In genomic region chr3:59235221-59236012, GRCh38 we compare ENCODE assay signal across 8 cellular contexts.
DNase-seq lines count a peak whose midpoint lies in the region; ATAC-seq, FAIRE-seq and TF ChIP-seq lines count a peak whose summit lies in the region.

No MANE protein-coding gene starts in this region.

- H4K20me1 ChIP-seq in HepG2 (ENCODE audit: insufficient read depth, low read length), result no peaks in the 10 kb centered on the region

- POLR2A ChIA-PET in HepG2 (lab: Yijun Ruan, JAX), result no interaction called here

- H3K36me3 ChIP-seq in left lung (no peaks in the 10 kb centered on the region), HepG2 (replicated peaks in 1 of 2; ENCODE audit: control insufficient read depth in 1 of 2, insufficient read depth in 2 of 2, low read length in 2 of 2) (no peaks in the 10 kb centered on the region)

- no peaks in the 10 kb centered on the region for H3K79me2 ChIP-seq in HepG2 (ENCODE audit: insufficient read depth, low read length)

- CTCF ChIA-PET in HepG2 (lab: Yijun Ruan, JAX; ENCODE audit: low intra/inter-chr PET ratio, low total read pairs), result no interaction called here

- in situ Hi-C loops in GM13977 (cut with MboI; ENCODE audit: low pct_unique_long_range_greater_than_20kb, low sequenced_read_pairs, unreplicated experiment) (no loop called here), HepG2 (cut with HindIII; ENCODE audit: extremely low pct_ligation_motif_present, low pct_unique_long_range_greater_than_20kb) (no loop called here)

- no peak for FAIRE-seq in HepG2 (lab: Jason Lieb, UNC)

- no peaks in the 10 kb centered on the region for H3K27me3 ChIP-seq in left lung
- H3K27me3 ChIP-seq in HepG2 (ENCODE audit: control insufficient read depth in 1 of 2, insufficient read depth in 2 of 2, low read length in 2 of 2), result peaks cover 0 to 9% of the 10 kb centered on the region in 2 experiments; a peak in 2 of 5 replicates

- DNase-seq in GM13977 (ENCODE audit: low spot score) (peak; percentile 20), cerebellar cortex (ENCODE audit: low spot score) (peak; percentile 88), left lung (no peak), NCI-H2196 treated with DMSO at 0.1 percent for 48 hours (lab: John Stamatoyannopoulos, UW; ENCODE audit: unreplicated experiment) (no peak), HepG2 (ENCODE audit: low spot score) (no peak), NCI-H2029 (lab: John Stamatoyannopoulos, UW) (no peak)

- H2AFZ ChIP-seq in HepG2 (ENCODE audit: low read length), result no peak overlapping the region

- H3K27ac ChIP-seq in left lung, result peak overlapping the region in 1 of 2 donors; percentile 65
- H3K27ac ChIP-seq in HepG2 (ENCODE audit: extremely low read length, insufficient read depth, low read length), result no peak overlapping the region

- no peak for TF ChIP-seq RAD21 in HepG2 (CRISPR knock-in tag; IDR thresholded peaks at IDR 0.05)

- H3K9ac ChIP-seq in HepG2 (ENCODE audit: insufficient read depth, low read depth, low read length), result no peak overlapping the region

- TF ChIP-seq CTCF in GM13977 (IDR thresholded peaks at IDR 0.05; ENCODE audit: extremely low read depth, insufficient read depth, missing control alignments), result no peak
- no peak for TF ChIP-seq CTCF in left lung (IDR thresholded peaks at IDR 0.05)
- no peak for TF ChIP-seq CTCF in HepG2 (CRISPR knock-in tag; IDR thresholded peaks at IDR 0.05)

- no TSS peak for BruUV-seq in HepG2 (replicated peaks; lab: Mats Ljungman, UMichigan)

- intact Hi-C loops in left lung (cut with DNase I), result no loop called here
- intact Hi-C loops in HepG2 (cut with micrococcal nuclease; ENCODE audit: unreplicated experiment), result no loop called here

- H3K9me3 ChIP-seq in left lung (peaks cover 0 to 13% of the 10 kb centered on the region in 2 donors), HepG2 (ENCODE audit: low read length) (peaks cover 12% of the 10 kb centered on the region)

- no peak overlapping the region for H3K4me2 ChIP-seq in HepG2 (ENCODE audit: low read depth, low read length)

- WGBS in HepG2 (ENCODE audit: low lambda C conversion rate), result 9% methylated on average over 5 of the region's 5 CpGs

- TF ChIP-seq EP300 in HepG2 (IDR thresholded peaks at IDR 0.05; ENCODE audit: low read depth in 2 of 2, low read length in 2 of 2) (no peak), HepG2 (CRISPR knock-in tag; IDR thresholded peaks at IDR 0.05; ENCODE audit: borderline replicate concordance) (no peak)

- H3K4me3 ChIP-seq in left lung (no peak overlapping the region), HepG2 (replicated peaks in 1 of 3; ENCODE audit: insufficient read depth in 1 of 3, low read depth in 2 of 3, low read length in 3 of 3) (no peak overlapping the region)

- TF ChIP-seq POLR2A in HepG2 (IDR thresholded peaks at IDR 0.05; ENCODE audit: insufficient read depth in 1 of 2, low read depth in 2 of 2, low read length in 2 of 2), result no peak

- ATAC-seq in GM19372 (IDR thresholded peaks at IDR 0.05; ENCODE audit: low read depth, unreplicated experiment) (peak; percentile 88), HG03175 (IDR thresholded peaks at IDR 0.05; ENCODE audit: unreplicated experiment) (peak; percentile 96), left lung (no peak), HepG2 (no peak)

- H3K4me1 ChIP-seq in left lung, result no peaks in the 10 kb centered on the region
- no peaks in the 10 kb centered on the region for H3K4me1 ChIP-seq in HepG2 (ENCODE audit: insufficient read depth, low read length)

TF ChIP-seq in HepG2, 621 proteins besides CTCF, POLR2A, EP300 and RAD21:
- TF ChIP-seq HDAC2 (CRISPR knock-in tag; IDR thresholded peaks at IDR 0.05), result no peak
- no peak for TF ChIP-seq FOXM1 (CRISPR knock-in tag; IDR thresholded peaks at IDR 0.05)
- TF ChIP-seq NONO (IDR thresholded peaks at IDR 0.05), result no peak
- TF ChIP-seq NONO (CRISPR knock-in tag; conservative IDR thresholded peaks at IDR 0.05), result no peak
- no peak for TF ChIP-seq MLX (CRISPR knock-in tag; IDR thresholded peaks at IDR 0.05)
- TF ChIP-seq NFATC3 (CRISPR knock-in tag; IDR thresholded peaks at IDR 0.05), result no peak
- no peak for TF ChIP-seq ZEB1 (IDR thresholded peaks at IDR 0.05; ENCODE audit: insufficient replicate concordance, low read depth)
- TF ChIP-seq ONECUT2 (CRISPR knock-in tag; IDR thresholded peaks at IDR 0.05), result no peak

Comparison
In these comparisons a context has a peak if more than half of its experiments do, and no peak if none do; other contexts are left out.
1. DNase-seq: peak in GM13977 (single experiment) and cerebellar cortex (single experiment); none in left lung (0 of 2), NCI-H2196 treated with DMSO at 0.1 percent for 48 hours (single experiment), HepG2 (single experiment) and NCI-H2029 (single experiment).
2. ATAC-seq: peak in GM19372 (single experiment) and HG03175 (single experiment); none in left lung (single experiment) and HepG2 (single experiment).